8 cellular contexts compared by ENCODE assay signal in genomic region chr13:45206340-45206739, GRCh38. TPM values are rescaled to one million over a fixed set of nuclear protein-coding genes. Genes with fewer than 3 reads are reported as not detected.
DNase-seq lines count a peak whose midpoint lies in the region; TF ChIP-seq lines count a peak whose summit lies in the region.

No MANE protein-coding gene starts in this region.

- H3K27ac Mint-ChIP-seq in activated CD4-positive, alpha-beta T cell treated with anti-CD3 and anti-CD28 coated beads, Interleukin-2, amount 10 ng/mL, durations not matched to agents 24 days and 14 days: peak overlapping the region; percentile 59

- peaks cover 23% of the 10 kb centered on the region for H3K36me3 ChIP-seq in skeletal muscle satellite cell (ENCODE audit: insufficient read depth, low read length)

- H3K4me3 Mint-ChIP-seq in activated CD4-positive, alpha-beta T cell treated with anti-CD3 and anti-CD28 coated beads, Interleukin-2, amount 10 ng/mL, durations not matched to agents 24 days and 14 days: no peak overlapping the region

- peak overlapping the region; percentile 97 for H3K27ac ChIP-seq in epithelial cell of prostate
- no peak overlapping the region for H3K27ac ChIP-seq in substantia nigra (ENCODE audit: low read depth, low read length, poor library complexity, severe bottlenecking)

- H3K36me3 Mint-ChIP-seq in activated CD4-positive, alpha-beta T cell treated with anti-CD3 and anti-CD28 coated beads, Interleukin-2, amount 10 ng/mL, durations not matched to agents 24 days and 14 days (ENCODE audit: low read depth): peaks cover 26% of the 10 kb centered on the region

- H3K9ac ChIP-seq in skeletal muscle satellite cell (ENCODE audit: low read depth, low read length): peak overlapping the region; percentile 78

- TF ChIP-seq RAD21 in Ishikawa (IDR thresholded peaks at IDR 0.05; ENCODE audit: low read depth): no peak

- DNase-seq in activated CD4-positive, alpha-beta T cell treated with anti-CD3 and anti-CD28 coated beads, Interleukin-2, amount 10 ng/mL, durations not matched to agents 24 days and 14 days: no peak
- DNase-seq in activated CD4-positive, alpha-beta T cell treated with anti-CD3 and anti-CD28 coated beads, Interleukin-2, amount 50 U/mL, for 1 hour: no peak
- DNase-seq in epithelial cell of prostate (ENCODE audit: low read depth, low spot score): peak; percentile 77
- no peak for DNase-seq in ureter (ENCODE audit: low spot score)
- no peak for DNase-seq in mucosa of gallbladder (ENCODE audit: low spot score)
- no peak for DNase-seq in substantia nigra (lab: John Stamatoyannopoulos, UW)

- H3K4me1 ChIP-seq in skeletal muscle satellite cell (ENCODE audit: control insufficient read depth, insufficient read depth, low read length): peaks cover 49% of the 10 kb centered on the region

- peaks cover 4% of the 10 kb centered on the region for H3K9me3 Mint-ChIP-seq in activated CD4-positive, alpha-beta T cell treated with anti-CD3 and anti-CD28 coated beads, Interleukin-2, amount 10 ng/mL, durations not matched to agents 24 days and 14 days

- intact Hi-C loops in activated CD4-positive, alpha-beta T cell treated with anti-CD3 and anti-CD28 coated beads, Interleukin-2, amount 10 ng/mL, durations not matched to agents 24 days and 14 days (cut with micrococcal nuclease): loop anchor here (2.0 kb wide), 1 partner anchor 152 kb away; no protein-coding TSS in a partner anchor

- H3K27me3 ChIP-seq in skeletal muscle satellite cell (ENCODE audit: control insufficient read depth, insufficient read depth, low read length): no peaks in the 10 kb centered on the region

- H3K27me3 Mint-ChIP-seq in activated CD4-positive, alpha-beta T cell treated with anti-CD3 and anti-CD28 coated beads, Interleukin-2, amount 10 ng/mL, durations not matched to agents 24 days and 14 days: no peaks in the 10 kb centered on the region

- no peaks in the 10 kb centered on the region for H3K9me3 ChIP-seq in skeletal muscle satellite cell (replicated peaks; ENCODE audit: low read length)

- peak overlapping the region; percentile 71 for H3K4me2 ChIP-seq in skeletal muscle satellite cell (ENCODE audit: low read length)

- TF ChIP-seq EP300 in Ishikawa (IDR thresholded peaks at IDR 0.05; ENCODE audit: borderline replicate concordance): peak; percentile 80; the same call in 1 of the 2 replicates

- peaks cover 17% of the 10 kb centered on the region for H3K4me1 Mint-ChIP-seq in activated CD4-positive, alpha-beta T cell treated with anti-CD3 and anti-CD28 coated beads, Interleukin-2, amount 10 ng/mL, durations not matched to agents 24 days and 14 days

- H3K4me3 ChIP-seq in skeletal muscle satellite cell (ENCODE audit: low read length): peak overlapping the region; percentile 62

TF ChIP-seq in Ishikawa, 13 proteins besides CTCF, POLR2A, EP300 and RAD21:
- TF ChIP-seq USF1 (IDR thresholded peaks at IDR 0.05): no peak
- peak; percentile 64 for TF ChIP-seq TCF12 (IDR thresholded peaks at IDR 0.05; ENCODE audit: low read depth)
- peak; percentile 73 for TF ChIP-seq FOXM1 (IDR thresholded peaks at IDR 0.05; ENCODE audit: borderline replicate concordance, low read depth)
- peak; percentile 43; the same call in 1 of the 2 replicates for TF ChIP-seq NFIC (IDR thresholded peaks at IDR 0.05)
- peak; percentile 91 for TF ChIP-seq TEAD4 (IDR thresholded peaks at IDR 0.05)

RNA-seq across cellular contexts. Expression of gene KCTD4, which starts 5.5 kb away (rescaled TPM):
- total RNA-seq in activated CD4-positive, alpha-beta T cell treated with anti-CD3 and anti-CD28 coated beads, Interleukin-2, amount 10 ng/mL, durations not matched to agents 24 days and 14 days: not detected in 2 replicates
- not detected in 2 replicates for total RNA-seq in skeletal muscle satellite cell (2012; rRNA removed)
- total RNA-seq in ureter: not detected
- 7.8 TPM for total RNA-seq in mucosa of gallbladder
